Comparison of ENCODE assay signal across 20 cellular contexts in the genomic region with DNA sequence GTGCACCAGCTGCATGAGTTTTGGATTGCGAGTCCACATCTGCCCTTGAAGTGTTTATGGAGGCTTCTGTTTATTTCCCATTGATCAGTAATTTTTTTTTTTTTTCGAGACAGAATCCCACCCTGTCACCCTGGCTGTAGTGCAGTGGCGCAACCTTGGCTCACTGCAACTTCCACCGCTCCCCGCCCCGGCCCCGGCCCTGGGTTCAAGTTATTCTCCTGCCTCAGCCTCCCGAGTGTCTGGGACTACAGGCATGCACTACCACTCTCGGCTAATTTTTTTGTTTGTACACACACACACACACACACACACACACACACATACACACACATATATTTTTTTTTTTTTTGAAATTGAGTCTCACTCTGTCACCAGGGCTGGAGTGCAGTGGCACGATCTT.
"Had no signal": no experiment of that assay in that cellular context is flagged by ENCODE, and none has a peak within 500 bp of the region (broad histone marks: within the 10 kb centered on the region; RNA-seq: fewer than 3 reads in every experiment).

No MANE protein-coding gene starts in this region.

- DNase-seq: dermis blood vessel endothelial cell; dorsolateral prefrontal cortex; effector CD4-positive, alpha-beta T cell; effector memory CD4-positive, alpha-beta T cell; foreskin fibroblast; foreskin melanocyte; gastrocnemius medialis; glutamatergic neuron; head of caudate nucleus; heart right ventricle; hippocampal formation; left cardiac atrium; left ventricle myocardium superior; lower lobe of right lung; mesenchymal stem cell; midbrain; naive thymus-derived CD4-positive, alpha-beta T cell had no signal

- H3K27ac ChIP-seq: coronary artery, dorsolateral prefrontal cortex, esophagus muscularis mucosa, gastrocnemius medialis, heart right ventricle, left lung, lower lobe of right lung had no signal

- H3K27me3 ChIP-seq: dorsolateral prefrontal cortex, esophagus muscularis mucosa, gastrocnemius medialis, heart right ventricle, left lung had no signal

- H3K9me3 Mint-ChIP-seq: naive thymus-derived CD4-positive, alpha-beta T cell had no signal

- H3K36me3 Mint-ChIP-seq: naive thymus-derived CD4-positive, alpha-beta T cell had no signal

- H3K27ac Mint-ChIP-seq: naive thymus-derived CD4-positive, alpha-beta T cell had no signal

- ATAC-seq: gastrocnemius medialis; heart right ventricle; left cardiac atrium; left lung; left ventricle myocardium superior; lower lobe of right lung; naive thymus-derived CD4-positive, alpha-beta T cell had no signal

- H3K36me3 ChIP-seq: esophagus muscularis mucosa, left lung, lower lobe of right lung had no signal

- H3K9me3 ChIP-seq: esophagus muscularis mucosa, gastrocnemius medialis, heart right ventricle, left lung, lower lobe of right lung had no signal

- H3K4me3 ChIP-seq: coronary artery, dorsolateral prefrontal cortex, esophagus muscularis mucosa, gastrocnemius medialis, heart right ventricle, left lung, lower lobe of right lung had no signal

- H3K4me3 Mint-ChIP-seq: naive thymus-derived CD4-positive, alpha-beta T cell had no signal
